In the genomic region with DNA sequence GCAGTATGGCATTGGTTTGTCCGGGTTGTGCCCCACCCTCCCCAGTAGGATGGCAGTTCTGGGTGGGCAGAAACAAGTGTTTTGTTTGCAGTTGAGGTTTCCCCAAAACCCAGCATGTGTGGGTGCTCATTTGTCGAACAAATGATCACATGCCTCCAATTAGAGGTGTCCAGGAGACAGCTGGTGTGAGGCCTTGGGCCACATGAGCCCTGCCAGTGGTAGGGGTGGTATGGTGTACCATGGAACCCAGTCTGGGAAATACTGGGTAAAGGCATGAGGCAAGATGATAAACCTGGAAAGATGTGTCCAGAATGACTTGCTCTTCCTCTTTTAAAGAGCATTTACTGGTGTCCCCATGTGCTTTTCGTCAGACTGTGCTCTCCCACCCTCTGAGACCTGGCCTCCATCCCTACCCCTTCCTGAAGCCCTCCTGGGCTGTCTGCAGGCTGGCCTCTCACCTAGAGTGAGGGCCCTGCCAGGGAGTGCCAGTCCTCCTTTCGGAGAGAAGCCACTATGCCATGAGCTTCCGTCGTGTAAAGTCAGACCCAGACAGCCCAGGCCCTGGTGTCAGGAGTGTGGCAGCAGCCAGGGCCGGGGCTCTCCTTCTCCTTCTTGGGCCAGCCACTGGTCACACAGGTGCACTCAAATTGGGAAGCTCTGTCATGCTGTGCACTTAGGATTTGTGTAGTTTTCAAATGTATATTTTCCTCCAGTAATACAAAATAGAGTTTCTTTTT, we compare ENCODE assay signal across 18 cellular contexts.
"Had no signal": no experiment of that assay in that cellular context is flagged by ENCODE, and none has a peak within 500 bp of the region (broad histone marks: within the 10 kb centered on the region; RNA-seq: fewer than 3 reads in every experiment).

No MANE protein-coding gene starts in this region.

- H3K27ac ChIP-seq: cardiac muscle cell, foreskin keratinocyte, prostate gland, tibial artery had no signal

- H3K27me3 ChIP-seq: cardiac muscle cell, foreskin keratinocyte, tibial artery had no signal

- H3K4me3 ChIP-seq: cardiac muscle cell, prostate gland, tibial artery had no signal

- H3K36me3 ChIP-seq: cardiac muscle cell, prostate gland had no signal

- H3K4me1 Mint-ChIP-seq: activated CD4-positive, alpha-beta memory T cell treated with anti-CD3 and anti-CD28 coated beads, Interleukin-2, amount 10 ng/mL, durations not matched to agents 7 days and 5 days; activated naive CD4-positive, alpha-beta T cell treated with anti-CD3 and anti-CD28 coated beads, Interleukin-2, amount 10 ng/mL, durations not matched to agents 7 days and 5 days; naive thymus-derived CD4-positive, alpha-beta T cell; stimulated activated naive CD8-positive, alpha-beta T cell treated with anti-CD3 and anti-CD28 coated beads, Interleukin-15, amount 100 ng/mL, for 72 hours had no signal

- H3K4me1 ChIP-seq: foreskin keratinocyte, prostate gland had no signal

- H3K9me3 ChIP-seq: prostate gland, tibial artery had no signal

- H3K27me3 Mint-ChIP-seq: activated CD4-positive, alpha-beta memory T cell treated with anti-CD3 and anti-CD28 coated beads, Interleukin-2, amount 10 ng/mL, durations not matched to agents 7 days and 5 days; activated naive CD4-positive, alpha-beta T cell treated with anti-CD3 and anti-CD28 coated beads, Interleukin-2, amount 10 ng/mL, durations not matched to agents 7 days and 5 days; dendritic cell treated with granulocyte-macrophage colony-stimulating factor and Interleukin-4, amounts not matched to agents 40 ng/mL and 50 ng/mL, for 4 days; naive thymus-derived CD4-positive, alpha-beta T cell; stimulated activated naive CD8-positive, alpha-beta T cell treated with anti-CD3 and anti-CD28 coated beads, Interleukin-15, amount 100 ng/mL, for 72 hours; T-helper 17 cell had no signal

- DNase-seq: activated CD4-positive, alpha-beta memory T cell treated with anti-CD3 and anti-CD28 coated beads, Interleukin-2, amount 10 ng/mL, durations not matched to agents 7 days and 5 days; activated CD4-positive, alpha-beta T cell treated with anti-CD3 and anti-CD28 coated beads for 48 hours; activated effector memory CD4-positive, alpha-beta T cell treated with anti-CD3 and anti-CD28 coated beads, Interleukin-2, amount 50 U/mL, for 16 hours; activated naive CD4-positive, alpha-beta T cell treated with anti-CD3 and anti-CD28 coated beads, Interleukin-2, amount 10 ng/mL, durations not matched to agents 7 days and 5 days; amygdala; effector CD4-positive, alpha-beta T cell; hypothalamus; mesendoderm; naive thymus-derived CD4-positive, alpha-beta T cell; stimulated activated CD4-positive, alpha-beta T cell treated with anti-CD3 and anti-CD28 coated beads, Interleukin-4, amount 100 ng/mL, for 4 hours; stimulated activated naive CD8-positive, alpha-beta T cell treated with anti-CD3 and anti-CD28 coated beads, Interleukin-15, amount 100 ng/mL, for 72 hours; SW 1271; T-helper 17 cell had no signal

- H3K9me3 Mint-ChIP-seq: activated CD4-positive, alpha-beta memory T cell treated with anti-CD3 and anti-CD28 coated beads, Interleukin-2, amount 10 ng/mL, durations not matched to agents 7 days and 5 days; activated naive CD4-positive, alpha-beta T cell treated with anti-CD3 and anti-CD28 coated beads, Interleukin-2, amount 10 ng/mL, durations not matched to agents 7 days and 5 days; dendritic cell treated with granulocyte-macrophage colony-stimulating factor and Interleukin-4, amounts not matched to agents 40 ng/mL and 50 ng/mL, for 4 days; stimulated activated naive CD8-positive, alpha-beta T cell treated with anti-CD3 and anti-CD28 coated beads, Interleukin-15, amount 100 ng/mL, for 72 hours had no signal

- ATAC-seq: naive thymus-derived CD4-positive, alpha-beta T cell; stimulated activated naive CD8-positive, alpha-beta T cell treated with anti-CD3 and anti-CD28 coated beads, Interleukin-15, amount 100 ng/mL, for 72 hours; T-helper 17 cell had no signal

- H3K4me3 Mint-ChIP-seq: activated CD4-positive, alpha-beta memory T cell treated with anti-CD3 and anti-CD28 coated beads, Interleukin-2, amount 10 ng/mL, durations not matched to agents 7 days and 5 days; activated naive CD4-positive, alpha-beta T cell treated with anti-CD3 and anti-CD28 coated beads, Interleukin-2, amount 10 ng/mL, durations not matched to agents 7 days and 5 days; dendritic cell treated with granulocyte-macrophage colony-stimulating factor and Interleukin-4, amounts not matched to agents 40 ng/mL and 50 ng/mL, for 4 days; naive thymus-derived CD4-positive, alpha-beta T cell; stimulated activated naive CD8-positive, alpha-beta T cell treated with anti-CD3 and anti-CD28 coated beads, Interleukin-15, amount 100 ng/mL, for 72 hours; T-helper 17 cell had no signal

- H3K36me3 Mint-ChIP-seq: activated naive CD4-positive, alpha-beta T cell treated with anti-CD3 and anti-CD28 coated beads, Interleukin-2, amount 10 ng/mL, durations not matched to agents 7 days and 5 days had no signal
